10 cellular contexts compared by ENCODE assay signal in the genomic region with DNA sequence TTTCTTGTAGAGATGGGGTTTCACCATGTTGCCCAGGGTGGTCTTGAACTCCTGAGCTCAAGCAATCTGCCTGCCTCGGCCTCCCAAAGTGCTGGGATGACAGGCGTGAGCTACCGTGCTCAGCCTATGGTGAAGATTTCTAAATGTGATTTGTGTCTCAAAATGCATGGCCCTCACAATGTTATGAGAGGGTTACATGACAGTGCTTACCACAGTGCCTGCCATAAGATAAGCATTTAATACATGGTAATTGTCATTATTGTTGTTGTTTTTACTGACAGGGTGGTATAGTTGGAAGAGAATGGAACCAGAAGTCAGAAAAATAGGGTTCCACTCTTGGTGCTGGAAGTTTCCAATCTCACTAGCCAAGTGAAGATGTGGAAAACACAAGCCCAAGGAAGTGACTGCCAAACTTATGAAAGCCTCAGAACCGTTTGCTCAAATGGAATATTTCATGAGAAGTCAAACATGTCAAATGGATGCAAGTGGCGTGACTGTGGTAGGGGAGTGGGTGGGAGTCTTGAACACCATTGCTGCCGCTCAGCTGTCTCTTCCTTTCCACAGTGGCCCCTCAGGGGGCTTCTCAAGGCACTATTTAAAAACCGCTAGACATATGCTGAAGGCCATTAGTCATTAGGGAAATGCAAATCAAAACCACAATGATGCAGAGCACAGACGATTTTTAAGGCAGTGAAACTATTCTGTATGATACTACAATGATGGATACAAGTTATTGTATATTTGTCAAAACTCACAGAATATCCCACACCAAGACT. TPM values are rescaled to one million over a fixed set of nuclear protein-coding genes. Genes with fewer than 3 reads are reported as not detected.
DNase-seq lines count a peak whose midpoint lies in the region; ATAC-seq lines count a peak whose summit lies in the region.
"Had no signal": no experiment of that assay in that cellular context is flagged by ENCODE, and none has a peak within 500 bp of the region (broad histone marks: within the 10 kb centered on the region; RNA-seq: fewer than 3 reads in every experiment).

No MANE protein-coding gene starts in this region.

- DNase-seq in germinal center (ENCODE audit: low spot score) = peak; percentile 84
- DNase-seq in SW 1271 (lab: John Stamatoyannopoulos, UW) = no peak
- DNase-seq in immature natural killer cell = no peak
- no peak for DNase-seq in NCI-H1694 (lab: John Stamatoyannopoulos, UW)
- DNase-seq: NCI-H510A, posterior cingulate gyrus had no signal

- no peaks in the 10 kb centered on the region for H3K36me3 Mint-ChIP-seq in immature natural killer cell

- H3K27ac Mint-ChIP-seq in immature natural killer cell = no peak overlapping the region

- ATAC-seq in GM18517 (IDR thresholded peaks at IDR 0.05; ENCODE audit: unreplicated experiment) (peak; percentile 93), GM21447 (IDR thresholded peaks at IDR 0.05; ENCODE audit: unreplicated experiment) (peak; percentile 92), HG03442 (IDR thresholded peaks at IDR 0.05; ENCODE audit: unreplicated experiment) (peak; percentile 85), HG02970 (IDR thresholded peaks at IDR 0.05; ENCODE audit: low FRiP score, unreplicated experiment) (no peak)

- H3K4me3 Mint-ChIP-seq in immature natural killer cell = no peak overlapping the region

- peaks cover 2% of the 10 kb centered on the region in 3 donors for H3K27me3 Mint-ChIP-seq in immature natural killer cell (ENCODE audit: low read depth in 3 of 3)

- H3K4me1 Mint-ChIP-seq in immature natural killer cell = no peaks in the 10 kb centered on the region

- H3K9me3 Mint-ChIP-seq in immature natural killer cell = no peaks in the 10 kb centered on the region

RNA-seq across cellular contexts. Expression of a gene that starts 29.1 kb away (rescaled TPM):
- polyA plus RNA-seq in immature natural killer cell = 1 to 10 TPM in 2 of 3 donors, under 1 TPM in 1; 0.31 to 2.8 (median 1.9) TPM
